In genomic region chr7:157016024-157016351, GRCh38 we compare ENCODE assay signal across 19 cellular contexts. TPM values are rescaled to one million over a fixed set of nuclear protein-coding genes. Genes with fewer than 3 reads are reported as not detected.
A peak's percentile ranks its signal among the peaks of the same experiment; 100 is the strongest.
DNase-seq lines count a peak whose midpoint lies in the region; ATAC-seq and TF ChIP-seq lines count a peak whose summit lies in the region.
"Had no signal": no experiment of that assay in that cellular context is flagged by ENCODE, and none has a peak within 500 bp of the region (broad histone marks: within the 10 kb centered on the region; RNA-seq: fewer than 3 reads in every experiment).

No MANE protein-coding gene starts in this region.

- no peaks in the 10 kb centered on the region for H3K9me3 ChIP-seq in SJCRH30 (replicated peaks)

- no peak overlapping the region for H3K27ac Mint-ChIP-seq in activated T-helper 17 cell treated with anti-CD3 and anti-CD28 coated beads, Interleukin-2, amount 50 U/mL, for 72 hours
- H3K27ac Mint-ChIP-seq: activated B cell treated with CpG ODN at 0.5 μM for 24 hours; activated naive CD8-positive, alpha-beta T cell; neural progenitor cell had no signal

- H3K4me3 ChIP-seq in SJCRH30, result no peak overlapping the region
- H3K4me3 ChIP-seq: cardiac muscle cell, neural progenitor cell had no signal

- H3K9me3 Mint-ChIP-seq in activated T-helper 17 cell treated with anti-CD3 and anti-CD28 coated beads, Interleukin-2, amount 50 U/mL, for 72 hours, result no peaks in the 10 kb centered on the region
- H3K9me3 Mint-ChIP-seq: activated B cell treated with CpG ODN at 0.5 μM for 24 hours, neural progenitor cell had no signal

- H3K4me1 Mint-ChIP-seq in activated T-helper 17 cell treated with anti-CD3 and anti-CD28 coated beads, Interleukin-2, amount 50 U/mL, for 72 hours, result peaks cover 20% of the 10 kb centered on the region

- peaks cover 58% of the 10 kb centered on the region for H3K27me3 Mint-ChIP-seq in activated T-helper 17 cell treated with anti-CD3 and anti-CD28 coated beads, Interleukin-2, amount 50 U/mL, for 72 hours

- no peaks in the 10 kb centered on the region for H3K36me3 ChIP-seq in SJCRH30
- H3K36me3 ChIP-seq: cardiac muscle cell, neural progenitor cell had no signal

- peak; percentile 2 for ATAC-seq in GM18517 (IDR thresholded peaks at IDR 0.05; ENCODE audit: unreplicated experiment)
- peak; percentile 14 for ATAC-seq in GM19467 (IDR thresholded peaks at IDR 0.05; ENCODE audit: unreplicated experiment)
- ATAC-seq in HG03103 (IDR thresholded peaks at IDR 0.05; ENCODE audit: low read depth, unreplicated experiment), result peak; percentile 12
- no peak for ATAC-seq in activated T-helper 17 cell treated with anti-CD3 and anti-CD28 coated beads, Interleukin-2, amount 50 U/mL, for 72 hours (replicated peaks)
- no peak for ATAC-seq in activated CD4-positive, CD25-positive, alpha-beta regulatory T cell treated with anti-CD3 and anti-CD28 coated beads, Interleukin-2, amount 50 U/mL, for 24 hours
- ATAC-seq: PC-3 had no signal

- H3K4me3 Mint-ChIP-seq in activated T-helper 17 cell treated with anti-CD3 and anti-CD28 coated beads, Interleukin-2, amount 50 U/mL, for 72 hours, result peak overlapping the region; percentile 41
- H3K4me3 Mint-ChIP-seq: activated B cell treated with CpG ODN at 0.5 μM for 24 hours; activated naive CD8-positive, alpha-beta T cell; neural progenitor cell had no signal

- no peak for TF ChIP-seq CTCF in GM10266 (IDR thresholded peaks at IDR 0.05; ENCODE audit: control insufficient read depth, insufficient read depth, low read depth, missing control alignments)

- peaks cover 10% of the 10 kb centered on the region for H3K36me3 Mint-ChIP-seq in activated T-helper 17 cell treated with anti-CD3 and anti-CD28 coated beads, Interleukin-2, amount 50 U/mL, for 72 hours (ENCODE audit: low read depth)
- H3K36me3 Mint-ChIP-seq: activated naive CD8-positive, alpha-beta T cell; neural progenitor cell had no signal

- peaks cover 34% of the 10 kb centered on the region; the same call in 1 of the 2 replicates for H3K27me3 ChIP-seq in SJCRH30

- no peak overlapping the region for H3K27ac ChIP-seq in SJCRH30
- H3K27ac ChIP-seq: cardiac muscle cell, neural progenitor cell had no signal

- DNase-seq in SJCRH30, result no peak
- no peak for DNase-seq in GM10266 (ENCODE audit: extremely low spot score)
- no peak for DNase-seq in GOT3 (lab: John Stamatoyannopoulos, UW)
- DNase-seq: activated B cell treated with CpG ODN at 0.5 μM for 24 hours; activated CD8-positive, alpha-beta memory T cell treated with anti-CD3 and anti-CD28 coated beads, Interleukin-2, amount 50 U/mL, for 4 hours; foreskin melanocyte; mammary epithelial cell; NCI-H1105; NCI-H226; PC-3; SW 1271 had no signal

- peaks cover 9% of the 10 kb centered on the region for H3K4me1 ChIP-seq in SJCRH30

RNA-seq across cellular contexts. Expression of gene MNX1, which starts 5.5 kb away (rescaled TPM):
- total RNA-seq in activated T-helper 17 cell treated with anti-CD3 and anti-CD28 coated beads, Interleukin-2, amount 50 U/mL, for 72 hours, result not detected
- 3.7 and 4.4 TPM in 2 replicates for total RNA-seq in SJCRH30 (2014; rRNA removed; shearing (Covaris generic))
- total RNA-seq: activated B cell treated with CpG ODN at 0.5 μM for 24 hours had no signal

Comparison
In these comparisons a context has a peak if more than half of its experiments do, and no peak if none do; other contexts are left out.
1. ATAC-seq: peak in GM18517 (single experiment), GM19467 (single experiment) and HG03103 (single experiment); none in activated T-helper 17 cell treated with anti-CD3 and anti-CD28 coated beads, Interleukin-2, amount 50 U/mL, for 72 hours (single experiment) and activated CD4-positive, CD25-positive, alpha-beta regulatory T cell treated with anti-CD3 and anti-CD28 coated beads, Interleukin-2, amount 50 U/mL, for 24 hours (0 of 2).